Comparison of ENCODE assay signal across 1 cellular context in the genomic region with DNA sequence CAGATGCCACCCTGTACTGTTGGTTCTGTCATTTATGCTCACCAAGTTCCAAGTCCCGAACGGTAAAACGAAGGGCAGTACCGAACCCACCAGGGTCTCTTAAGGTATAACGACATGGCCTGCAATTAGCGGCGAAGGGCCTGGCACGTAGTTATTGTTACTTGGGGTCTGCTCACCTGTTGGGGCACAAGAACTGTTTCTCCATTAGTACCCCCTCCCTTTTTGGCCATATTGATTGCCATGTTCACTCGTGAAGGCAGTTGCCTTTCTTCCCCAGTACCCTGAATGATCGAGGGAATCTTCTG.
TF ChIP-seq lines count a peak whose summit lies in the region.

No MANE protein-coding gene starts in this region.

TF ChIP-seq in A549, 52 proteins besides CTCF, POLR2A, EP300 and RAD21 (continued from another document):
- TF ChIP-seq ZFP36 (IDR thresholded peaks at IDR 0.05; ENCODE audit: borderline replicate concordance, partially characterized antibody): no peak
- no peak for TF ChIP-seq NFE2L2 (conservative IDR thresholded peaks at IDR 0.05; ENCODE audit: low read length)
- TF ChIP-seq HOXB13 (CRISPR knock-in tag; IDR thresholded peaks at IDR 0.05; ENCODE audit: low read depth): no peak
- TF ChIP-seq RARB (CRISPR knock-in tag; IDR thresholded peaks at IDR 0.05): no peak
- TF ChIP-seq, protein P1, sequence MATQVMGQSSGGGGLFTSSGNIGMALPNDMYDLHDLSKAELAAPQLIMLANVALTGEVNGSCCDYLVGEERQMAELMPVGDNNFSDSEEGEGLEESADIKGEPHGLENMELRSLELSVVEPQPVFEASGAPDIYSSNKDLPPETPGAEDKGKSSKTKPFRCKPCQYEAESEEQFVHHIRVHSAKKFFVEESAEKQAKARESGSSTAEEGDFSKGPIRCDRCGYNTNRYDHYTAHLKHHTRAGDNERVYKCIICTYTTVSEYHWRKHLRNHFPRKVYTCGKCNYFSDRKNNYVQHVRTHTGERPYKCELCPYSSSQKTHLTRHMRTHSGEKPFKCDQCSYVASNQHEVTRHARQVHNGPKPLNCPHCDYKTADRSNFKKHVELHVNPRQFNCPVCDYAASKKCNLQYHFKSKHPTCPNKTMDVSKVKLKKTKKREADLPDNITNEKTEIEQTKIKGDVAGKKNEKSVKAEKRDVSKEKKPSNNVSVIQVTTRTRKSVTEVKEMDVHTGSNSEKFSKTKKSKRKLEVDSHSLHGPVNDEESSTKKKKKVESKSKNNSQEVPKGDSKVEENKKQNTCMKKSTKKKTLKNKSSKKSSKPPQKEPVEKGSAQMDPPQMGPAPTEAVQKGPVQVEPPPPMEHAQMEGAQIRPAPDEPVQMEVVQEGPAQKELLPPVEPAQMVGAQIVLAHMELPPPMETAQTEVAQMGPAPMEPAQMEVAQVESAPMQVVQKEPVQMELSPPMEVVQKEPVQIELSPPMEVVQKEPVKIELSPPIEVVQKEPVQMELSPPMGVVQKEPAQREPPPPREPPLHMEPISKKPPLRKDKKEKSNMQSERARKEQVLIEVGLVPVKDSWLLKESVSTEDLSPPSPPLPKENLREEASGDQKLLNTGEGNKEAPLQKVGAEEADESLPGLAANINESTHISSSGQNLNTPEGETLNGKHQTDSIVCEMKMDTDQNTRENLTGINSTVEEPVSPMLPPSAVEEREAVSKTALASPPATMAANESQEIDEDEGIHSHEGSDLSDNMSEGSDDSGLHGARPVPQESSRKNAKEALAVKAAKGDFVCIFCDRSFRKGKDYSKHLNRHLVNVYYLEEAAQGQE (IDR thresholded peaks at IDR 0.05): no peak
- no peak for TF ChIP-seq CBX2 (IDR thresholded peaks at IDR 0.05; ENCODE audit: borderline replicate concordance, low read depth)
- no peak for TF ChIP-seq CHD4 (IDR thresholded peaks at IDR 0.05; ENCODE audit: borderline replicate concordance)
- no peak for TF ChIP-seq CHD2 (IDR thresholded peaks at IDR 0.05; ENCODE audit: low read length, partially characterized antibody)
- TF ChIP-seq POLR2AphosphoS2 (conservative IDR thresholded peaks at IDR 0.05; ENCODE audit: low read length): no peak
- no peak for TF ChIP-seq RNF2 (IDR thresholded peaks at IDR 0.05; ENCODE audit: borderline replicate concordance, low read depth)
- no peak for TF ChIP-seq KDM1A (IDR thresholded peaks at IDR 0.05; ENCODE audit: low read depth)
- no peak for TF ChIP-seq HOXA7 (CRISPR knock-in tag; IDR thresholded peaks at IDR 0.05)
- no peak for TF ChIP-seq RFX5 (IDR thresholded peaks at IDR 0.05)
TF ChIP-seq in A549: peak in this region for 0.
